Comparison of ENCODE assay signal across 1 cellular context in genomic region chr3:171267089-171267488, GRCh38.
TF ChIP-seq lines count a peak whose summit lies in the region.

No MANE protein-coding gene starts in this region.

TF ChIP-seq in SK-N-SH, 30 proteins besides CTCF, POLR2A, EP300 and RAD21 (continued from another document):
- TF ChIP-seq ZBTB33 (IDR thresholded peaks at IDR 0.05; ENCODE audit: borderline replicate concordance, low read depth) (no peak), SMC3 (IDR thresholded peaks at IDR 0.05; ENCODE audit: low read depth, low read length) (no peak), EZH2phosphoT487 (IDR thresholded peaks at IDR 0.05; ENCODE audit: borderline replicate concordance, low read depth) (no peak), GABPA (IDR thresholded peaks at IDR 0.05; ENCODE audit: low read depth) (no peak)
